ENCODE assay signal across 19 cellular contexts in the genomic region with DNA sequence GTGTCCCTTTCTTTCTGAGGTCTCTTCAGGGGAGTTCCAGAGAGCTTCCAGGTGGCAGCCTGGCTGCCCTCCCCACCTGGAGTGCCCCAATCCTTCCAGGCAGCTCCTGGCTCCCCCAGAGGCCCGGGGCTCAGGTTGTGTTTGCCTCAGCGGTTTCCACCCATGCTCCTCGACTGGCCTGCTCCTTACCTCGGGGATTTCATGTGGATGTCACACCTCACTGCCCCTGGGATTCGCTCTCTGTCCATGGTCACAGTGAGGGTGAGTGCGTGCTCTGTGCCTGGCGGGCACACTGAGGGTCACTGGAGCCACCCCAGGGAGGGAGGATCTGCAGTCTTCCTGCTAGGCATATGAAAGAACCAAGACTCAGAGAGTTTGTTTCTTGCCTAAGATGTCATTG. TPM values are rescaled to one million over a fixed set of nuclear protein-coding genes. Genes with fewer than 3 reads are reported as not detected.
DNase-seq lines count a peak whose midpoint lies in the region; ATAC-seq and TF ChIP-seq lines count a peak whose summit lies in the region.
"Had no signal": no experiment of that assay in that cellular context is flagged by ENCODE, and none has a peak within 500 bp of the region (broad histone marks: within the 10 kb centered on the region; RNA-seq: fewer than 3 reads in every experiment).

No MANE protein-coding gene starts in this region.

- DNase-seq in NCI-H82 (lab: John Stamatoyannopoulos, UW) (peak; percentile 30), NCI-H82 treated with DMSO at 0.1 percent for 48 hours (lab: John Stamatoyannopoulos, UW; ENCODE audit: unreplicated experiment) (no peak), RWPE1 (ENCODE audit: low spot score) (no peak), kidney epithelial cell (ENCODE audit: low read depth) (peak; percentile 10), mammary epithelial cell (no peak)
- DNase-seq in stimulated activated effector memory CD8-positive, alpha-beta T cell treated with anti-CD3 and anti-CD28 coated beads, Interleukin-12 subunit alpha, Interleukin-12 subunit beta, amount 100 ng/mL, for 72 hours (ENCODE audit: low spot score in 2 of 2) = no peak
- DNase-seq in activated CD4-positive, alpha-beta memory T cell treated with anti-CD3 and anti-CD28 coated beads, Interleukin-2, amount 10 ng/mL, durations not matched to agents 7 days and 5 days = no peak
- DNase-seq: CD8-positive, alpha-beta memory T cell; HCEC 1CT; NCI-H1436; NCI-H2081 treated with DMSO at 0.1 percent for 48 hours; NCI-H2227 treated with DMSO at 0.1 percent for 48 hours; NCI-H524 treated with DMSO at 0.1 percent for 48 hours; SHP77 had no signal

- peak overlapping the region; percentile 78 for H3K27ac Mint-ChIP-seq in stimulated activated effector memory CD8-positive, alpha-beta T cell treated with anti-CD3 and anti-CD28 coated beads, Interleukin-12 subunit alpha, Interleukin-12 subunit beta, amount 100 ng/mL, for 72 hours
- H3K27ac Mint-ChIP-seq in activated CD4-positive, alpha-beta memory T cell treated with anti-CD3 and anti-CD28 coated beads, Interleukin-2, amount 10 ng/mL, durations not matched to agents 7 days and 5 days = no peak overlapping the region
- H3K27ac Mint-ChIP-seq: IgD-negative memory B cell had no signal

- no peaks in the 10 kb centered on the region for H3K79me2 ChIP-seq in mammary epithelial cell (ENCODE audit: insufficient read depth, low read length)

- in situ Hi-C loops in mammary epithelial cell (cut with MboI; ENCODE audit: low sequenced_read_pairs in 2 of 2) = loop anchor here in 1 of 2 donors (10.0 kb wide), 1 partner anchor 226 kb away; no protein-coding TSS in a partner anchor

- CTCF ChIA-PET in RWPE1 (lab: Yijun Ruan, JAX) = interaction anchor here (0.7 kb wide), 1 partner anchor 133 kb away, joined by 3 read pairs; no protein-coding TSS in a partner anchor
- CTCF ChIA-PET in mammary epithelial cell (lab: Charles Lee; ENCODE audit: low non-redundant PET) = no interaction called here
- CTCF ChIA-PET in activated CD4-positive, alpha-beta memory T cell treated with anti-CD3 and anti-CD28 coated beads, Interleukin-2, amount 10 ng/mL, durations not matched to agents 7 days and 5 days (lab: Charles Lee) = no interaction called here

- H3K4me1 Mint-ChIP-seq in stimulated activated effector memory CD8-positive, alpha-beta T cell treated with anti-CD3 and anti-CD28 coated beads, Interleukin-12 subunit alpha, Interleukin-12 subunit beta, amount 100 ng/mL, for 72 hours = no peaks in the 10 kb centered on the region
- no peaks in the 10 kb centered on the region for H3K4me1 Mint-ChIP-seq in activated CD4-positive, alpha-beta memory T cell treated with anti-CD3 and anti-CD28 coated beads, Interleukin-2, amount 10 ng/mL, durations not matched to agents 7 days and 5 days
- H3K4me1 Mint-ChIP-seq: CD8-positive, alpha-beta memory T cell had no signal

- H3K4me3 ChIP-seq in kidney epithelial cell (ENCODE audit: low read depth, low read length) = no peak overlapping the region
- no peak overlapping the region for H3K4me3 ChIP-seq in mammary epithelial cell (replicated peaks in 1 of 3; ENCODE audit: insufficient read depth in 1 of 3, low read depth in 2 of 3, low read length in 3 of 3)
- H3K4me3 ChIP-seq: BLaER1, PC-9 had no signal

- H3K9ac ChIP-seq in mammary epithelial cell (ENCODE audit: insufficient read depth, low read length) = no peak overlapping the region
- H3K9ac ChIP-seq: BLaER1 had no signal

- no peak for TF ChIP-seq CTCF in RWPE1 (conservative IDR thresholded peaks at IDR 0.05; ENCODE audit: low read depth)
- no peak for TF ChIP-seq CTCF in kidney epithelial cell (IDR thresholded peaks at IDR 0.05; ENCODE audit: insufficient read depth, low read length, poor library complexity, severe bottlenecking)
- no peak for TF ChIP-seq CTCF in mammary epithelial cell (conservative IDR thresholded peaks at IDR 0.05 in 1 of 2, IDR thresholded peaks at IDR 0.05 in 1 of 2; ENCODE audit: extremely low read depth in 1 of 2, insufficient read depth in 1 of 2, low read depth in 1 of 2, low read length in 2 of 2)

- no peak for ATAC-seq in stimulated activated effector memory CD8-positive, alpha-beta T cell treated with anti-CD3 and anti-CD28 coated beads, Interleukin-12 subunit alpha, Interleukin-12 subunit beta, amount 100 ng/mL, for 72 hours
- no peak for ATAC-seq in HG03521 (IDR thresholded peaks at IDR 0.05; ENCODE audit: unreplicated experiment)

- H3K27ac ChIP-seq in RWPE1 = 0 out of 2 replicates have a peak overlapping the region, but pooled peaks have one; percentile 1
- no peak overlapping the region for H3K27ac ChIP-seq in mammary epithelial cell (ENCODE audit: insufficient read depth, low read depth, low read length)
- H3K27ac ChIP-seq: 22Rv1, BLaER1, PC-9 had no signal

- H3K4me2 ChIP-seq in mammary epithelial cell (ENCODE audit: insufficient read depth, low read depth, low read length) = no peak overlapping the region
- H3K4me2 ChIP-seq: BLaER1, PC-9 had no signal

- H3K4me1 ChIP-seq in mammary epithelial cell (ENCODE audit: insufficient read depth, low read length) = peaks cover 13% of the 10 kb centered on the region

- dilution Hi-C loops in mammary epithelial cell (cut with HindIII; ENCODE audit: low sequenced_read_pairs) = no loop called here

- H2AFZ ChIP-seq in mammary epithelial cell (ENCODE audit: low read depth, low read length) = no peak overlapping the region
- H2AFZ ChIP-seq: PC-9 had no signal

- no peaks in the 10 kb centered on the region for H3K27me3 ChIP-seq in kidney epithelial cell (ENCODE audit: control insufficient read depth, insufficient read depth, low read length)
- H3K27me3 ChIP-seq in mammary epithelial cell (ENCODE audit: insufficient read depth, low read length) = no peaks in the 10 kb centered on the region
- H3K27me3 ChIP-seq: BLaER1 had no signal

- H4K20me1 ChIP-seq in mammary epithelial cell (ENCODE audit: insufficient read depth, low read length) = no peaks in the 10 kb centered on the region
- H4K20me1 ChIP-seq: BLaER1 had no signal

- WGBS in mammary epithelial cell (ENCODE audit: low coverage, missing lambda C conversion rate) = 89% methylated on average over 6 of the region's 7 CpGs

- POLR2A ChIA-PET in RWPE1 (lab: Yijun Ruan, JAX; ENCODE audit: low non-redundant PET) = no interaction called here
- POLR2A ChIA-PET in activated CD4-positive, alpha-beta memory T cell treated with anti-CD3 and anti-CD28 coated beads, Interleukin-2, amount 10 ng/mL, durations not matched to agents 7 days and 5 days (lab: Charles Lee) = no interaction called here

- no peaks in the 10 kb centered on the region for H3K27me3 Mint-ChIP-seq in activated CD4-positive, alpha-beta memory T cell treated with anti-CD3 and anti-CD28 coated beads, Interleukin-2, amount 10 ng/mL, durations not matched to agents 7 days and 5 days

- H3K4me3 Mint-ChIP-seq in stimulated activated effector memory CD8-positive, alpha-beta T cell treated with anti-CD3 and anti-CD28 coated beads, Interleukin-12 subunit alpha, Interleukin-12 subunit beta, amount 100 ng/mL, for 72 hours = no peak overlapping the region
- H3K4me3 Mint-ChIP-seq in activated CD4-positive, alpha-beta memory T cell treated with anti-CD3 and anti-CD28 coated beads, Interleukin-2, amount 10 ng/mL, durations not matched to agents 7 days and 5 days = no peak overlapping the region
- H3K4me3 Mint-ChIP-seq: CD8-positive, alpha-beta memory T cell; IgD-negative memory B cell had no signal

- no peaks in the 10 kb centered on the region for H3K9me3 ChIP-seq in mammary epithelial cell (replicated peaks; ENCODE audit: insufficient read depth, low read length)

- no TSS peak for BruUV-seq in mammary epithelial cell (replicated peaks; lab: Mats Ljungman, UMichigan)

- H3K36me3 ChIP-seq in kidney epithelial cell (ENCODE audit: control insufficient read depth, insufficient read depth, low read length) (no peaks in the 10 kb centered on the region), mammary epithelial cell (ENCODE audit: insufficient read depth, low read length) (no peaks in the 10 kb centered on the region)
- H3K36me3 ChIP-seq: BLaER1 had no signal

- H3K9me3 Mint-ChIP-seq in stimulated activated effector memory CD8-positive, alpha-beta T cell treated with anti-CD3 and anti-CD28 coated beads, Interleukin-12 subunit alpha, Interleukin-12 subunit beta, amount 100 ng/mL, for 72 hours = no peaks in the 10 kb centered on the region
- no peaks in the 10 kb centered on the region for H3K9me3 Mint-ChIP-seq in activated CD4-positive, alpha-beta memory T cell treated with anti-CD3 and anti-CD28 coated beads, Interleukin-2, amount 10 ng/mL, durations not matched to agents 7 days and 5 days
- H3K9me3 Mint-ChIP-seq: IgD-negative memory B cell had no signal

- H3K36me3 Mint-ChIP-seq in stimulated activated effector memory CD8-positive, alpha-beta T cell treated with anti-CD3 and anti-CD28 coated beads, Interleukin-12 subunit alpha, Interleukin-12 subunit beta, amount 100 ng/mL, for 72 hours = no peaks in the 10 kb centered on the region
- no peaks in the 10 kb centered on the region for H3K36me3 Mint-ChIP-seq in activated CD4-positive, alpha-beta memory T cell treated with anti-CD3 and anti-CD28 coated beads, Interleukin-2, amount 10 ng/mL, durations not matched to agents 7 days and 5 days (ENCODE audit: low read depth)

- intact Hi-C loops in mammary epithelial cell (cut with micrococcal nuclease) = loop anchor here (5.0 kb wide), 2 partner anchors 73 to 138 kb away; a partner anchor contains a TSS

RNA-seq across cellular contexts. Expression of a gene that starts 2.1 kb away (rescaled TPM):
- total RNA-seq in kidney epithelial cell (not detected in 2 replicates), mammary epithelial cell (not detected)
- 0.09 TPM for polyA plus RNA-seq in mammary epithelial cell
- not detected for polyA minus RNA-seq in mammary epithelial cell
- total RNA-seq in activated CD4-positive, alpha-beta memory T cell treated with anti-CD3 and anti-CD28 coated beads, Interleukin-2, amount 10 ng/mL, durations not matched to agents 7 days and 5 days = 10 to 100 TPM in 1 of 2 experiments, 1 to 10 TPM in 1; 8.9 to 10.3 TPM

Comparison
In these comparisons a context has a peak if more than half of its experiments do, and no peak if none do; other contexts are left out.
1. DNase-seq: peak in NCI-H82 (single experiment) and kidney epithelial cell (single experiment); none in NCI-H82 treated with DMSO at 0.1 percent for 48 hours (single experiment), RWPE1 (single experiment), stimulated activated effector memory CD8-positive, alpha-beta T cell treated with anti-CD3 and anti-CD28 coated beads, Interleukin-12 subunit alpha, Interleukin-12 subunit beta, amount 100 ng/mL, for 72 hours (0 of 2), mammary epithelial cell (single experiment) and activated CD4-positive, alpha-beta memory T cell treated with anti-CD3 and anti-CD28 coated beads, Interleukin-2, amount 10 ng/mL, durations not matched to agents 7 days and 5 days (single experiment).